10 cellular contexts compared by ENCODE assay signal in genomic region chr10:6270951-6271350, GRCh38.
DNase-seq lines count a peak whose midpoint lies in the region; ATAC-seq and TF ChIP-seq lines count a peak whose summit lies in the region.
"Had no signal": no experiment of that assay in that cellular context is flagged by ENCODE, and none has a peak within 500 bp of the region (broad histone marks: within the 10 kb centered on the region; RNA-seq: fewer than 3 reads in every experiment).

No MANE protein-coding gene starts in this region.

- H3K4me3 ChIP-seq in lower lobe of right lung (no peak overlapping the region), stomach (no peak overlapping the region)

- H3K9me3 ChIP-seq in lower lobe of right lung (no peaks in the 10 kb centered on the region), stomach (no peaks in the 10 kb centered on the region)

- intact Hi-C loops in lower lobe of right lung (cut with DNase I) (no loop called here), stomach (cut with DNase I; ENCODE audit: low total_unique reads) (no loop called here)

- H3K27ac ChIP-seq in lower lobe of right lung (peak overlapping the region; percentile 84), stomach (peak overlapping the region; percentile 41 to 75 (median 69))

- TF ChIP-seq CTCF in lower lobe of right lung (IDR thresholded peaks at IDR 0.05) (no peak), stomach (IDR thresholded peaks at IDR 0.05) (no peak)

- H3K27ac Mint-ChIP-seq in activated T-cell treated with anti-CD3 and anti-CD28 coated beads, Interleukin-2, amount 50 U/mL, for 72 hours: peak overlapping the region; percentile 90
- peak overlapping the region; percentile 94 for H3K27ac Mint-ChIP-seq in activated naive CD8-positive, alpha-beta T cell treated with anti-CD3 and anti-CD28 coated beads for 36 hours

- ATAC-seq in activated T-cell treated with anti-CD3 and anti-CD28 coated beads, Interleukin-2, amount 50 U/mL, for 72 hours (replicated peaks in 1 of 2): no peak
- no peak for ATAC-seq in lower lobe of right lung
- no peak for ATAC-seq in GM21367 (IDR thresholded peaks at IDR 0.05; ENCODE audit: unreplicated experiment)

- no peak for DNase-seq in activated T-cell treated with anti-CD3 and anti-CD28 coated beads, Interleukin-2, amount 50 U/mL, for 72 hours
- DNase-seq in activated T-cell treated with anti-CD3 and anti-CD28 coated beads, Interleukin-2, amount 50 U/mL, for 48 hours: no peak
- no peak for DNase-seq in activated naive CD8-positive, alpha-beta T cell treated with anti-CD3 and anti-CD28 coated beads for 36 hours
- DNase-seq in lower lobe of right lung (no peak), stomach (no peak), OCI-M1 (lab: John Stamatoyannopoulos, UW) (no peak), SW480 (ENCODE audit: low spot score) (no peak)
- DNase-seq: NCI-H524 had no signal

- H3K27me3 ChIP-seq in lower lobe of right lung (ENCODE audit: low read depth): no peaks in the 10 kb centered on the region
- H3K27me3 ChIP-seq in stomach: no peaks in the 10 kb centered on the region

- peaks cover 55% of the 10 kb centered on the region for H3K4me1 ChIP-seq in lower lobe of right lung
- H3K4me1 ChIP-seq in stomach: peaks cover 11 to 74% (median 32%) of the 10 kb centered on the region in 4 donors

- 77 to 81% (median 79%) methylated on average over 7 of the region's 7 CpGs for WGBS in stomach, 5 donors

- H3K36me3 ChIP-seq in lower lobe of right lung (no peaks in the 10 kb centered on the region), stomach (no peaks in the 10 kb centered on the region)

- no peak for TF ChIP-seq POLR2A in stomach (IDR thresholded peaks at IDR 0.05)

- H3K36me3 Mint-ChIP-seq in activated T-cell treated with anti-CD3 and anti-CD28 coated beads, Interleukin-2, amount 50 U/mL, for 72 hours (ENCODE audit: insufficient read depth in 2 of 2): peaks cover 5 to 17% of the 10 kb centered on the region in 2 donors
- H3K36me3 Mint-ChIP-seq in activated naive CD8-positive, alpha-beta T cell treated with anti-CD3 and anti-CD28 coated beads for 36 hours: peaks cover 22% of the 10 kb centered on the region

- peak overlapping the region; percentile 71 to 83 for H3K4me3 Mint-ChIP-seq in activated T-cell treated with anti-CD3 and anti-CD28 coated beads, Interleukin-2, amount 50 U/mL, for 72 hours
- H3K4me3 Mint-ChIP-seq in activated naive CD8-positive, alpha-beta T cell treated with anti-CD3 and anti-CD28 coated beads for 36 hours: peak overlapping the region; percentile 46
- H3K4me3 Mint-ChIP-seq: nephron had no signal

- no peak for TF ChIP-seq EP300 in stomach (IDR thresholded peaks at IDR 0.05)

- H3K9me3 Mint-ChIP-seq in activated T-cell treated with anti-CD3 and anti-CD28 coated beads, Interleukin-2, amount 50 U/mL, for 72 hours: peaks cover 0 to 4% of the 10 kb centered on the region in 2 donors
- peaks cover 8% of the 10 kb centered on the region for H3K9me3 Mint-ChIP-seq in activated naive CD8-positive, alpha-beta T cell treated with anti-CD3 and anti-CD28 coated beads for 36 hours
- H3K9me3 Mint-ChIP-seq: nephron had no signal

- H3K4me1 Mint-ChIP-seq in activated T-cell treated with anti-CD3 and anti-CD28 coated beads, Interleukin-2, amount 50 U/mL, for 72 hours (ENCODE audit: low read depth): peaks cover 94% of the 10 kb centered on the region
- H3K4me1 Mint-ChIP-seq in activated naive CD8-positive, alpha-beta T cell treated with anti-CD3 and anti-CD28 coated beads for 36 hours: peaks cover 55% of the 10 kb centered on the region

- H3K27me3 Mint-ChIP-seq in activated T-cell treated with anti-CD3 and anti-CD28 coated beads, Interleukin-2, amount 50 U/mL, for 72 hours (ENCODE audit: low read depth): no peaks in the 10 kb centered on the region
- H3K27me3 Mint-ChIP-seq in activated naive CD8-positive, alpha-beta T cell treated with anti-CD3 and anti-CD28 coated beads for 36 hours: no peaks in the 10 kb centered on the region
